ENCODE assay signal across 4 cellular contexts in genomic region chr2:47407976-47408375, GRCh38. TPM values are rescaled to one million over a fixed set of nuclear protein-coding genes. Genes with fewer than 3 reads are reported as not detected.
"Had no signal": no experiment of that assay in that cellular context is flagged by ENCODE, and none has a peak within 500 bp of the region (broad histone marks: within the 10 kb centered on the region; RNA-seq: fewer than 3 reads in every experiment).

No MANE protein-coding gene starts in this region.

RNA-seq across cellular contexts. Expression of gene EPCAM, which starts 38.9 kb away (rescaled TPM):
- total RNA-seq: activated CD4-positive, alpha-beta T cell treated with anti-CD3 and anti-CD28 coated beads, Interleukin-2, amount 10 ng/mL, durations not matched to agents 24 days and 14 days; activated CD8-positive, alpha-beta T cell treated with anti-CD3 and anti-CD28 coated beads, Interleukin-2, amount 10 ng/mL, durations not matched to agents 7 days and 5 days; endothelial cell of umbilical vein; T-helper 17 cell had no signal
